In the genomic region with DNA sequence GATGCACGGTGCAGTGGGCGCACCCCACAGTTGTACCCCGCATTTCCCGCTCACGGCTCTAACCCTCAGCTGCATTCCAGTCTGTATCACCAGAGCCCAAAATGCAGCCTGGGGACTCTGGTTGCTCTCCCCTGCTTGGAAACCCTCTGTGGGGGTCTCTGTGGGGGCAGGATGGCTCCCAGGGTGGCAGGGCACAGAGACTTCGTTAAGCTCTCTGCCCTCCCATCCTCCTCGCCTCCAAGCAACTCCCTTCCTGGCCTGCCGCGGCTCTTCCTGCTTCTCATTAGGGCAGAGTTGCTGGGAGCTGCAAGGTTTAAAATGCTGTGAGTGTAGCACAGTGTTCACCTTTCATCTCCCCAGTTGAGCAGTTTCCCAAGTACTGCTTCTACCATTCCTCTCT, we compare ENCODE assay signal across 23 cellular contexts.
DNase-seq lines count a peak whose midpoint lies in the region; ATAC-seq and TF ChIP-seq lines count a peak whose summit lies in the region.
"Had no signal": no experiment of that assay in that cellular context is flagged by ENCODE, and none has a peak within 500 bp of the region (broad histone marks: within the 10 kb centered on the region; RNA-seq: fewer than 3 reads in every experiment).

No MANE protein-coding gene starts in this region.

- no peaks in the 10 kb centered on the region for H3K4me1 Mint-ChIP-seq in MCF 10A (ENCODE audit: insufficient read depth, unreplicated experiment)
- peaks cover 87% of the 10 kb centered on the region for H3K4me1 Mint-ChIP-seq in nephron progenitor cell

- peaks cover 25% of the 10 kb centered on the region for H3K27me3 Mint-ChIP-seq in MCF 10A (ENCODE audit: insufficient read depth, unreplicated experiment)
- peaks cover 31% of the 10 kb centered on the region for H3K27me3 Mint-ChIP-seq in nephron progenitor cell (ENCODE audit: low read depth, poor library complexity)

- H3K9me3 Mint-ChIP-seq in MCF 10A (ENCODE audit: unreplicated experiment) = no peaks in the 10 kb centered on the region
- H3K9me3 Mint-ChIP-seq in nephron progenitor cell = peaks cover 1% of the 10 kb centered on the region
- H3K9me3 Mint-ChIP-seq: activated naive CD8-positive, alpha-beta T cell treated with anti-CD3 and anti-CD28 coated beads, Interleukin-2, amount 10 ng/mL, durations not matched to agents 7 days and 5 days; activated T-helper 2 cell treated with anti-CD3 and anti-CD28 coated beads, Interferon-gamma antibody, Interleukin-2, Interleukin-4, amounts not matched to agents 10 μg/mL and 5 μg/mL and 100 μg/mL, durations not matched to agents 14 hours and 24 hours and 36 hours; GM23338; neural crest cell had no signal

- H3K9me3 ChIP-seq in breast epithelium (no peaks in the 10 kb centered on the region), lower lobe of right lung (no peaks in the 10 kb centered on the region)
- H3K9me3 ChIP-seq: SJSA1, tibial artery had no signal

- H3K27ac ChIP-seq in breast epithelium (peak overlapping the region; percentile 49 to 66), coronary artery (peak overlapping the region; percentile 46 to 54), lower lobe of right lung (no peak overlapping the region)
- H3K27ac ChIP-seq: SJSA1 had no signal

- H3K4me3 Mint-ChIP-seq in MCF 10A (ENCODE audit: unreplicated experiment) (no peak overlapping the region), nephron progenitor cell (peak overlapping the region; percentile 10)
- H3K4me3 Mint-ChIP-seq: activated naive CD8-positive, alpha-beta T cell treated with anti-CD3 and anti-CD28 coated beads, Interleukin-2, amount 10 ng/mL, durations not matched to agents 7 days and 5 days; GM23338; T-helper 17 cell had no signal

- TF ChIP-seq CTCF in breast epithelium (IDR thresholded peaks at IDR 0.05) (no peak), MCF 10A (IDR thresholded peaks at IDR 0.05; ENCODE audit: unreplicated experiment) (no peak), coronary artery (IDR thresholded peaks at IDR 0.05) (no peak), nephron progenitor cell (IDR thresholded peaks at IDR 0.05) (no peak), omental fat pad (IDR thresholded peaks at IDR 0.05) (no peak), lower lobe of right lung (IDR thresholded peaks at IDR 0.05) (no peak)

- H3K4me1 ChIP-seq in breast epithelium (no peaks in the 10 kb centered on the region), lower lobe of right lung (peaks cover 7% of the 10 kb centered on the region)

- H3K4me3 ChIP-seq in breast epithelium = no peak overlapping the region
- H3K4me3 ChIP-seq in coronary artery = no peak overlapping the region
- no peak overlapping the region for H3K4me3 ChIP-seq in lower lobe of right lung
- H3K4me3 ChIP-seq: GM23338, SJSA1, tibial artery had no signal

- no TSS peak for BruUV-seq in MCF 10A (replicated peaks; lab: Mats Ljungman, UMichigan)

- H3K27me3 ChIP-seq in breast epithelium = no peaks in the 10 kb centered on the region
- no peaks in the 10 kb centered on the region for H3K27me3 ChIP-seq in lower lobe of right lung (ENCODE audit: low read depth)
- H3K27me3 ChIP-seq: tibial artery had no signal

- ATAC-seq in GM21447 (IDR thresholded peaks at IDR 0.05; ENCODE audit: unreplicated experiment) (no peak), omental fat pad (ENCODE audit: low FRiP score) (no peak), lower lobe of right lung (no peak)
- ATAC-seq: GM23338, left cardiac atrium, T-helper 17 cell had no signal

- H3K27ac Mint-ChIP-seq in MCF 10A (ENCODE audit: low read depth, unreplicated experiment) (no peak overlapping the region), nephron progenitor cell (peak overlapping the region; percentile 85)
- H3K27ac Mint-ChIP-seq: activated naive CD8-positive, alpha-beta T cell treated with anti-CD3 and anti-CD28 coated beads, Interleukin-2, amount 10 ng/mL, durations not matched to agents 7 days and 5 days; activated T-helper 2 cell treated with anti-CD3 and anti-CD28 coated beads, Interferon-gamma antibody, Interleukin-2, Interleukin-4, amounts not matched to agents 10 μg/mL and 5 μg/mL and 100 μg/mL, durations not matched to agents 14 hours and 24 hours and 36 hours; GM23338 had no signal

- H3K36me3 Mint-ChIP-seq in MCF 10A (ENCODE audit: insufficient read depth, unreplicated experiment) (no peaks in the 10 kb centered on the region), nephron progenitor cell (ENCODE audit: low read depth) (no peaks in the 10 kb centered on the region)
- H3K36me3 Mint-ChIP-seq: activated naive CD8-positive, alpha-beta T cell treated with anti-CD3 and anti-CD28 coated beads, Interleukin-2, amount 10 ng/mL, durations not matched to agents 7 days and 5 days had no signal

- POLR2A ChIA-PET in MCF 10A (lab: Yijun Ruan, JAX) = interaction anchor here (0.6 to 1.6 kb wide), 2 partner anchors 40 to 51 kb away, joined by 3 to 4 read pairs; no protein-coding TSS in a partner anchor

- DNase-seq in breast epithelium (ENCODE audit: low spot score in 2 of 2) = no peak
- DNase-seq in MCF 10A (ENCODE audit: unreplicated experiment) = no peak
- no peak for DNase-seq in coronary artery (ENCODE audit: low spot score)
- DNase-seq in nephron progenitor cell = no peak
- no peak for DNase-seq in omental fat pad (ENCODE audit: low spot score)
- DNase-seq in dermis blood vessel endothelial cell = no peak
- no peak for DNase-seq in lower lobe of right lung
- DNase-seq: activated CD8-positive, alpha-beta memory T cell treated with anti-CD3 and anti-CD28 coated beads, Interleukin-2, amount 50 U/mL, for 4 hours; activated naive CD8-positive, alpha-beta T cell treated with anti-CD3 and anti-CD28 coated beads, Interleukin-2, amount 10 ng/mL, durations not matched to agents 7 days and 5 days; cortex of kidney; left cardiac atrium; midbrain; NCI-H2081 treated with DMSO at 0.1 percent for 48 hours; retina; stimulated activated CD4-positive, alpha-beta T cell treated with anti-CD3 and anti-CD28 coated beads, Interleukin-4, amount 100 ng/mL, for 1 hour; stimulated activated naive CD4-positive, alpha-beta T cell treated with Interleukin-2 at 50 U/mL for 16 hours; T-helper 17 cell had no signal

- H3K36me3 ChIP-seq in breast epithelium (no peaks in the 10 kb centered on the region), lower lobe of right lung (no peaks in the 10 kb centered on the region)
- H3K36me3 ChIP-seq: SJSA1, tibial artery had no signal

- intact Hi-C loops in breast epithelium (cut with DNase I; ENCODE audit: low total_unique reads) (no loop called here), MCF 10A (cut with micrococcal nuclease) (no loop called here), lower lobe of right lung (cut with DNase I) (no loop called here)

- CTCF ChIA-PET in MCF 10A (lab: Yijun Ruan, JAX) = interaction anchor here (0.7 kb wide), 1 partner anchor 300 kb away, joined by 3 read pairs; no protein-coding TSS in a partner anchor

- no peak for TF ChIP-seq POLR2A in breast epithelium (IDR thresholded peaks at IDR 0.05)
